In genomic region chr20:62088258-62089127, GRCh38 we compare ENCODE assay signal across 10 cellular contexts. TPM values are rescaled to one million over a fixed set of nuclear protein-coding genes. Genes with fewer than 3 reads are reported as not detected.
DNase-seq lines count a peak whose midpoint lies in the region; ATAC-seq and TF ChIP-seq lines count a peak whose summit lies in the region.
"Had no signal": no experiment of that assay in that cellular context is flagged by ENCODE, and none has a peak within 500 bp of the region (broad histone marks: within the 10 kb centered on the region; RNA-seq: fewer than 3 reads in every experiment).

No MANE protein-coding gene starts in this region.

- peak overlapping the region; percentile 29; the same call in 1 of the 2 replicates for H3K18ac ChIP-seq in IMR-90 (ENCODE audit: low read depth, low read length)

- 0 out of 3 replicates have a peak overlapping the region, but pooled peaks have one; percentile 1 for H2BK15ac ChIP-seq in IMR-90 (ENCODE audit: low read depth, low read length)

- peaks cover 11% of the 10 kb centered on the region for H3K9me1 ChIP-seq in IMR-90 (ENCODE audit: insufficient read depth, low read length)

- H4K20me1 ChIP-seq in IMR-90 (ENCODE audit: insufficient read depth, low read length): peaks cover 4% of the 10 kb centered on the region; the same call in 1 of the 2 replicates
- H4K20me1 ChIP-seq in MM.1S (ENCODE audit: insufficient read depth, low read length): no peaks in the 10 kb centered on the region

- H3K79me1 ChIP-seq in IMR-90 (ENCODE audit: low read depth in 1 of 2, low read length in 2 of 2): no peaks in the 10 kb centered on the region; a peak in 1 of 4 replicates

- no peak overlapping the region for H3K56ac ChIP-seq in IMR-90 (ENCODE audit: extremely low read depth, insufficient read depth, low read length)

- TF ChIP-seq CTCF in IMR-90 (conservative IDR thresholded peaks at IDR 0.05; ENCODE audit: low read depth, low read length): no peak
- TF ChIP-seq CTCF in MM.1S (IDR thresholded peaks at IDR 0.05; ENCODE audit: low read length): no peak

- H2BK120ac ChIP-seq in IMR-90 (ENCODE audit: low read depth, low read length): peak overlapping the region; percentile 55

- peaks cover 9% of the 10 kb centered on the region; the same call in 1 of the 2 replicates for H3K27me3 ChIP-seq in IMR-90 (ENCODE audit: control insufficient read depth, insufficient read depth, low read length)
- peaks cover 81% of the 10 kb centered on the region for H3K27me3 ChIP-seq in MM.1S (replicated peaks; ENCODE audit: insufficient read depth, low read length)

- no TSS peak for BruUV-seq in IMR-90 (replicated peaks; lab: Mats Ljungman, UMichigan)

- H2BK5ac ChIP-seq in IMR-90 (ENCODE audit: low read depth, low read length, poor library complexity, severe bottlenecking): peak overlapping the region; percentile 66

- H3K36me3 ChIP-seq in IMR-90 (ENCODE audit: control insufficient read depth, insufficient read depth, low read length) (no peaks in the 10 kb centered on the region), MM.1S (replicated peaks; ENCODE audit: insufficient read depth, low read length) (no peaks in the 10 kb centered on the region)

- ATAC-seq in IMR-90 (ENCODE audit: low read depth) (peak; percentile 95), GM19035 (IDR thresholded peaks at IDR 0.05; ENCODE audit: unreplicated experiment) (no peak), HG03342 (IDR thresholded peaks at IDR 0.05; ENCODE audit: unreplicated experiment) (no peak)
- ATAC-seq: stimulated activated naive B cell treated with anti-CD40 and anti-IgM and Interleukin-4, amounts not matched to agents 10 μg/mL and 1 μg/mL and 100 μg/mL, for 72 hours had no signal

- peak overlapping the region; percentile 53; the same call in 1 of the 2 replicates for H3K4me2 ChIP-seq in IMR-90 (ENCODE audit: low read depth, low read length)
- no peak overlapping the region for H3K4me2 ChIP-seq in MM.1S (ENCODE audit: low read depth, low read length)

- no peak overlapping the region; the same call in 1 of the 2 replicates for H4K91ac ChIP-seq in IMR-90 (ENCODE audit: insufficient read depth, low read depth, low read length)

- H3K4ac ChIP-seq in IMR-90 (ENCODE audit: low read depth, low read length): peak overlapping the region; percentile 64

- H3K79me2 ChIP-seq in MM.1S (ENCODE audit: low read length): no peaks in the 10 kb centered on the region

- no CpG with 5 or more reads among the region's 15 CpGs for WGBS in IMR-90 (ENCODE audit: extremely low coverage in 2 of 2, insufficient read length in 1 of 2), 2 experiments

- H2AFZ ChIP-seq in IMR-90 (replicated peaks; ENCODE audit: low read length, poor library complexity) (peak overlapping the region; percentile 2), MM.1S (ENCODE audit: low read length) (no peak overlapping the region)

- DNase-seq in COLO668 (lab: John Stamatoyannopoulos, UW; ENCODE audit: unreplicated experiment): peak; percentile 38
- peak; percentile 99 for DNase-seq in IMR-90
- DNase-seq in astrocyte of the hippocampus (ENCODE audit: low read depth, low spot score): peak; percentile 89
- DNase-seq in kidney tubule cell (ENCODE audit: low spot score): peak; percentile 78
- no peak for DNase-seq in MM.1S
- DNase-seq in GM19238 (ENCODE audit: insufficient read length, low spot score): no peak
- DNase-seq: activated CD4-positive, alpha-beta T cell treated with anti-CD3 and anti-CD28 coated beads, Interleukin-2, amount 50 U/mL, for 4 hours; stimulated activated naive B cell treated with anti-CD40 and anti-IgM and Interleukin-4, amounts not matched to agents 10 μg/mL and 1 μg/mL and 100 μg/mL, for 72 hours had no signal

- H4K8ac ChIP-seq in IMR-90 (ENCODE audit: low read depth in 2 of 2, low read length in 2 of 2): peak overlapping the region in 1 of 2 experiments; percentile 49; a peak in 2 of 4 replicates

- no peak overlapping the region; the same call in 1 of the 2 replicates for H3K23ac ChIP-seq in IMR-90 (ENCODE audit: low read depth, low read length)

- no peak overlapping the region for H4K5ac ChIP-seq in IMR-90 (ENCODE audit: low read depth, low read length)

- no peak for TF ChIP-seq RAD21 in IMR-90 (IDR thresholded peaks at IDR 0.05; ENCODE audit: low read length)

- H3K4me3 ChIP-seq in IMR-90 (ENCODE audit: insufficient read depth, low read depth, low read length) (no peak overlapping the region), MM.1S (ENCODE audit: low read length) (no peak overlapping the region)

- peak overlapping the region; percentile 75; the same call in 1 of the 2 replicates for H2BK20ac ChIP-seq in IMR-90 (ENCODE audit: low read depth, low read length)

- H3K27ac ChIP-seq in IMR-90 (ENCODE audit: insufficient read depth, low read length) (no peak overlapping the region), MM.1S (ENCODE audit: low read length) (no peak overlapping the region)

- H3K9me2 ChIP-seq in MM.1S (replicated peaks; ENCODE audit: insufficient read depth, low read length): no peaks in the 10 kb centered on the region

- H3K9ac ChIP-seq in IMR-90 (ENCODE audit: low read depth, low read length) (no peak overlapping the region), MM.1S (ENCODE audit: low read length) (no peak overlapping the region)

- H3K14ac ChIP-seq in IMR-90 (replicated peaks; ENCODE audit: low read depth, low read length): 0 out of 2 replicates have a peak overlapping the region, but pooled peaks have one; percentile 34

- no peak for TF ChIP-seq POLR2A in IMR-90 (IDR thresholded peaks at IDR 0.05; ENCODE audit: low read depth, low read length)

- H2AK5ac ChIP-seq in IMR-90 (ENCODE audit: low read depth, low read length): peak overlapping the region; percentile 51; the same call in 1 of the 2 replicates

- H3F3A ChIP-seq in MM.1S (ENCODE audit: insufficient read depth, low read length): no peaks in the 10 kb centered on the region

- CTCF ChIA-PET in IMR-90 (lab: Yijun Ruan, JAX): interaction anchor here (1.1 kb wide), 1 partner anchor 36 kb away, joined by 3 read pairs; no protein-coding TSS in a partner anchor

- intact Hi-C loops in IMR-90 (cut with micrococcal nuclease): no loop called here

- dilution Hi-C loops in IMR-90 (cut with HindIII; ENCODE audit: low sequenced_read_pairs, unreplicated experiment): no loop called here

- H3K4me1 ChIP-seq in IMR-90 (ENCODE audit: control insufficient read depth, insufficient read depth, low read length) (peaks cover 7% of the 10 kb centered on the region), MM.1S (ENCODE audit: low read length) (no peaks in the 10 kb centered on the region)

- H2AK9ac ChIP-seq in IMR-90 (replicated peaks; ENCODE audit: low read depth, low read length, poor library complexity): peak overlapping the region; percentile 76

- in situ Hi-C loops in IMR-90 (cut with MboI; ENCODE audit: low sequenced_read_pairs): no loop called here

- no peaks in the 10 kb centered on the region for H3K9me3 ChIP-seq in IMR-90 (ENCODE audit: control insufficient read depth, insufficient read depth, low read length)
- no peaks in the 10 kb centered on the region for H3K9me3 ChIP-seq in MM.1S (replicated peaks; ENCODE audit: insufficient read depth, low read length)

- POLR2A ChIA-PET in IMR-90 (lab: Charles Lee; ENCODE audit: unreplicated experiment): no interaction called here

TF ChIP-seq in IMR-90, 13 proteins besides CTCF, POLR2A, EP300 and RAD21:
- TF ChIP-seq CHD1 (IDR thresholded peaks at IDR 0.05; ENCODE audit: low read depth, low read length): peak; percentile 76
- peak; percentile 48 for TF ChIP-seq CEBPB (IDR thresholded peaks at IDR 0.05; ENCODE audit: low read depth, low read length)
- peak; percentile 100 for TF ChIP-seq FOS (IDR thresholded peaks at IDR 0.05; ENCODE audit: low read depth, low read length)
- TF ChIP-seq NFE2L2 (IDR thresholded peaks at IDR 0.05; ENCODE audit: low read depth, low read length): peak; percentile 56; the same call in 1 of the 2 replicates
- TF ChIP-seq RFX5 (IDR thresholded peaks at IDR 0.05; ENCODE audit: low read depth, low read length): no peak
- 0 out of 2 replicates have a peak, but pooled peaks have one; percentile 25 for TF ChIP-seq MAZ (IDR thresholded peaks at IDR 0.05; ENCODE audit: borderline replicate concordance, low read depth, low read length)
- peak; percentile 82 for TF ChIP-seq BHLHE40 (IDR thresholded peaks at IDR 0.05; ENCODE audit: low read depth, low read length)
- no peak for TF ChIP-seq SMC3 (IDR thresholded peaks at IDR 0.05; ENCODE audit: low read depth, low read length)

RNA-seq across cellular contexts. Expression of gene TAF4, which starts 22.8 kb away (rescaled TPM):
- total RNA-seq in IMR-90 (2012; rRNA removed): 1.4 and 1.7 TPM in 2 replicates
- polyA plus RNA-seq in IMR-90 (2012; rRNA removed): 4.9 and 5.1 TPM in 2 replicates
- 4.7 and 9.8 TPM in 2 replicates for polyA plus RNA-seq in IMR-90 (2012; cell fraction: cytosol; rRNA removed)
- polyA plus RNA-seq in IMR-90 (2012; cell fraction: nucleus; rRNA removed; ENCODE audit: low replicate concordance): 15.8 and 40.0 TPM in 2 replicates

RNA-seq across cellular contexts. Expression of gene LSM14B, which starts 33.8 kb away (rescaled TPM):
- 23.7 and 30.6 TPM in 2 replicates for total RNA-seq in IMR-90 (2012; rRNA removed)
- 41.1 and 46.7 TPM in 2 replicates for polyA plus RNA-seq in IMR-90 (2012; rRNA removed)
- 21.4 and 47.8 TPM in 2 replicates for polyA plus RNA-seq in IMR-90 (2012; cell fraction: cytosol; rRNA removed)
- polyA plus RNA-seq in IMR-90 (2012; cell fraction: nucleus; rRNA removed; ENCODE audit: low replicate concordance): 41.4 and 44.4 TPM in 2 replicates

RNA-seq across cellular contexts. Expression of gene PSMA7, which starts 54.7 kb away (rescaled TPM):
- 458 and 487 TPM in 2 replicates for total RNA-seq in IMR-90 (2012; rRNA removed)
- 417 and 520 TPM in 2 replicates for polyA plus RNA-seq in IMR-90 (2012; rRNA removed)
- 774 and 987 TPM in 2 replicates for polyA plus RNA-seq in IMR-90 (2012; cell fraction: cytosol; rRNA removed)
- polyA plus RNA-seq in IMR-90 (2012; cell fraction: nucleus; rRNA removed; ENCODE audit: low replicate concordance): 366 and 428 TPM in 2 replicates

RNA-seq across cellular contexts. Expression of gene SS18L1, which starts 55.1 kb away (rescaled TPM):
- total RNA-seq in IMR-90 (2012; rRNA removed): 8.1 and 10.6 TPM in 2 replicates
- 12.2 and 15.6 TPM in 2 replicates for polyA plus RNA-seq in IMR-90 (2012; rRNA removed)
- 3.6 and 10.0 TPM in 2 replicates for polyA plus RNA-seq in IMR-90 (2012; cell fraction: cytosol; rRNA removed)
- polyA plus RNA-seq in IMR-90 (2012; cell fraction: nucleus; rRNA removed; ENCODE audit: low replicate concordance): 32.8 and 87.5 TPM in 2 replicates

Comparison
In these comparisons a context has a peak if more than half of its experiments do, and no peak if none do; other contexts are left out.
1. DNase-seq: peak in COLO668 (single experiment), IMR-90 (single experiment), astrocyte of the hippocampus (single experiment) and kidney tubule cell (single experiment); none in MM.1S (single experiment) and GM19238 (single experiment).